In the genomic region with DNA sequence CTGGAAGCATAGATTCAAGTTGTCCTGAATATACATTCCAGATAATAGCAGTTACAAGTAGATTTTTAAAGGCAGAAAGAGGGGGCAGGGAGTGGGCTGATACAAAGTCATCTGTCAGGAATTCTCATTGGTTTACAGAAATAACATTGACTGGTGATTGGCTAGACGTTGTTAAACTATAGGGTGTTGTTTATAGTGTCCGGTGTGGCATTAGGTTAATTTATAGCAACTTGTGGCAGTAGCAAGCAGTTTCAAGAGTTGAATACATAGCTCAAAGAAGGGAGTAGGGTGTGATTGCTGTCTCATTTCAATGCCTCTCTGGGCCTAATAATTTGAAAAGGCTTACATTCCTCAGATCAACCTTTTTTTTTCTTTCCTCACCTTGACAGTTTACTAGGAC, we compare ENCODE assay signal across 19 cellular contexts.
"Had no signal": no experiment of that assay in that cellular context is flagged by ENCODE, and none has a peak within 500 bp of the region (broad histone marks: within the 10 kb centered on the region; RNA-seq: fewer than 3 reads in every experiment).

No MANE protein-coding gene starts in this region.

- H3K36me3 ChIP-seq: esophagus muscularis mucosa, gastroesophageal sphincter, heart right ventricle, left lung, lower lobe of right lung had no signal

- H3K4me3 ChIP-seq: coronary artery, dorsolateral prefrontal cortex, esophagus muscularis mucosa, gastroesophageal sphincter, heart right ventricle, left lung, lower lobe of right lung, mucosa of descending colon had no signal

- H3K27ac Mint-ChIP-seq: mesothelial cell of epicardium had no signal

- DNase-seq: dermis blood vessel endothelial cell; dorsolateral prefrontal cortex; effector CD4-positive, alpha-beta T cell; effector memory CD4-positive, alpha-beta T cell; foreskin keratinocyte; head of caudate nucleus; heart right ventricle; hippocampal formation; left cardiac atrium; left lung; left ventricle myocardium superior; lower lobe of right lung; mesenchymal stem cell; mucosa of descending colon; naive B cell had no signal

- H3K9me3 ChIP-seq: esophagus muscularis mucosa, gastroesophageal sphincter, lower lobe of right lung, mucosa of descending colon had no signal

- H3K4me1 Mint-ChIP-seq: mesothelial cell of epicardium, naive B cell had no signal

- H3K36me3 Mint-ChIP-seq: mesothelial cell of epicardium, naive B cell had no signal

- H3K27ac ChIP-seq: coronary artery, esophagus muscularis mucosa, foreskin keratinocyte, gastroesophageal sphincter, heart right ventricle, left lung, lower lobe of right lung had no signal

- H3K27me3 ChIP-seq: dorsolateral prefrontal cortex, esophagus muscularis mucosa, gastroesophageal sphincter, left lung had no signal

- H3K4me3 Mint-ChIP-seq: mesothelial cell of epicardium, naive B cell had no signal

- ATAC-seq: foreskin keratinocyte, gastroesophageal sphincter, heart right ventricle, left cardiac atrium, left lung, left ventricle myocardium superior, lower lobe of right lung, mucosa of descending colon had no signal

- H3K4me1 ChIP-seq: esophagus muscularis mucosa, foreskin keratinocyte, gastroesophageal sphincter, heart right ventricle, left lung, lower lobe of right lung had no signal
